ENCODE assay signal across 9 cellular contexts in the genomic region with DNA sequence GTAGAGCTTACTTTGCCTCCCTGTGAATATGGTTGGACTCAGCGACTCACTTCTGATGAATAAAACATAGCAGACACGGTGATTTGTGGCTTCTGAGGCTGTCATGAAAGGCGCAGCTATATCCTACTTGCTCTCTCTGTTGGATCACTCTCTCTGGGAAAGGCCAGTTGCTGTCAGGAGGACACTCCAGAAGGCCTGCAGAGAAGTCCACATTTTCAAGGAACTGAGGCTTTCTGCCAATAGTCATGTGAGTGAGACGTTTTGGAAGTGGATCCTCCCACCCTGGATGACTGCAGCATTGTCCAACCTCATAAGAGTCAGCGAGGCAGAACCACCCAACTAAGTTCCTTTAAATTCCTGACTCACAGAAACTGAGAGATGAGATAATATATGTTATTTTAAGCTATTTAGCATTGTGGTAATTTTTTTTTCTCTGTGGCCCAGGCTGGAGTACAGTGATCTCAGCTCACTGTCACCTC.
DNase-seq lines count a peak whose midpoint lies in the region; ATAC-seq, FAIRE-seq and TF ChIP-seq lines count a peak whose summit lies in the region.
"Had no signal": no experiment of that assay in that cellular context is flagged by ENCODE, and none has a peak within 500 bp of the region (broad histone marks: within the 10 kb centered on the region; RNA-seq: fewer than 3 reads in every experiment).

No MANE protein-coding gene starts in this region.

- peak; percentile 73 for ATAC-seq in GM21447 (IDR thresholded peaks at IDR 0.05; ENCODE audit: unreplicated experiment)
- no peak for ATAC-seq in GM18502 (IDR thresholded peaks at IDR 0.05; ENCODE audit: poor library complexity, unreplicated experiment)

- H3K27me3 Mint-ChIP-seq in activated T-helper 1 cell treated with anti-CD3 and anti-CD28 coated beads, Interleukin-12 subunit alpha, Interleukin-12 subunit beta, Interleukin-2, Interleukin-4 antibody, amounts not matched to agents 30 ng/mL and 10 ng/mL and 1 ng/mL, durations not matched to agents 14 hours and 24 hours and 36 hours (ENCODE audit: insufficient read depth), result no peaks in the 10 kb centered on the region

- intact Hi-C loops in activated T-helper 1 cell treated with anti-CD3 and anti-CD28 coated beads, Interleukin-12 subunit alpha, Interleukin-12 subunit beta, Interleukin-2, Interleukin-4 antibody, amounts not matched to agents 30 ng/mL and 10 ng/mL and 1 ng/mL, durations not matched to agents 14 hours and 24 hours and 36 hours (cut with micrococcal nuclease), result loop anchor here (1.0 kb wide), 1 partner anchor 114 kb away; no protein-coding TSS in a partner anchor

- no peaks in the 10 kb centered on the region for H3K4me1 Mint-ChIP-seq in activated T-helper 1 cell treated with anti-CD3 and anti-CD28 coated beads, Interleukin-12 subunit alpha, Interleukin-12 subunit beta, Interleukin-2, Interleukin-4 antibody, amounts not matched to agents 30 ng/mL and 10 ng/mL and 1 ng/mL, durations not matched to agents 14 hours and 24 hours and 36 hours (ENCODE audit: low read depth)

- no peaks in the 10 kb centered on the region for H3K9me3 Mint-ChIP-seq in activated T-helper 1 cell treated with anti-CD3 and anti-CD28 coated beads, Interleukin-12 subunit alpha, Interleukin-12 subunit beta, Interleukin-2, Interleukin-4 antibody, amounts not matched to agents 30 ng/mL and 10 ng/mL and 1 ng/mL, durations not matched to agents 14 hours and 24 hours and 36 hours

- H3K4me3 ChIP-seq in AG09309 (ENCODE audit: control insufficient read depth, low read depth, low read length), result no peak overlapping the region

- H3K36me3 Mint-ChIP-seq in activated T-helper 1 cell treated with anti-CD3 and anti-CD28 coated beads, Interleukin-12 subunit alpha, Interleukin-12 subunit beta, Interleukin-2, Interleukin-4 antibody, amounts not matched to agents 30 ng/mL and 10 ng/mL and 1 ng/mL, durations not matched to agents 14 hours and 24 hours and 36 hours (ENCODE audit: low read depth), result no peaks in the 10 kb centered on the region

- no peak for FAIRE-seq in D721Med (lab: Jason Lieb, UNC)

- in situ Hi-C loops in SK-MEL-5 (cut with HindIII; ENCODE audit: low pct_unique_long_range_greater_than_20kb, low sequenced_read_pairs), result no loop called here

- no peak overlapping the region for H3K4me3 Mint-ChIP-seq in activated T-helper 1 cell treated with anti-CD3 and anti-CD28 coated beads, Interleukin-12 subunit alpha, Interleukin-12 subunit beta, Interleukin-2, Interleukin-4 antibody, amounts not matched to agents 30 ng/mL and 10 ng/mL and 1 ng/mL, durations not matched to agents 14 hours and 24 hours and 36 hours

- H3K27ac Mint-ChIP-seq in activated T-helper 1 cell treated with anti-CD3 and anti-CD28 coated beads, Interleukin-12 subunit alpha, Interleukin-12 subunit beta, Interleukin-2, Interleukin-4 antibody, amounts not matched to agents 30 ng/mL and 10 ng/mL and 1 ng/mL, durations not matched to agents 14 hours and 24 hours and 36 hours, result no peak overlapping the region

- DNase-seq in AG09309 (ENCODE audit: low read depth), result peak; percentile 24
- peak; percentile 81 for DNase-seq in SK-MEL-5 (ENCODE audit: low read depth, low spot score)
- DNase-seq in hepatic stellate cell (ENCODE audit: low spot score), result peak; percentile 65
- DNase-seq in D721Med (ENCODE audit: insufficient read length, low spot score), result no peak
- DNase-seq in activated T-helper 1 cell treated with anti-CD3 and anti-CD28 coated beads, Interleukin-12 subunit alpha, Interleukin-12 subunit beta, Interleukin-2, Interleukin-4 antibody, amounts not matched to agents 30 ng/mL and 10 ng/mL and 1 ng/mL, durations not matched to agents 14 hours and 24 hours and 36 hours (ENCODE audit: low spot score), result no peak
- DNase-seq in cerebellar nuclear complex (lab: John Stamatoyannopoulos, UW), result no peak
- DNase-seq: NCI-H446 treated with DMSO at 0.1 percent for 48 hours had no signal

- TF ChIP-seq CTCF in AG09309 (IDR thresholded peaks at IDR 0.05; ENCODE audit: control insufficient read depth, insufficient read depth, low read depth, low read length, missing control alignments), result no peak
- TF ChIP-seq CTCF in D721Med (IDR thresholded peaks at IDR 0.05; ENCODE audit: insufficient read depth, missing control alignments), result no peak

Comparison
In these comparisons a context has a peak if more than half of its experiments do, and no peak if none do; other contexts are left out.
1. DNase-seq: peak in AG09309 (single experiment), SK-MEL-5 (single experiment) and hepatic stellate cell (single experiment); none in D721Med (single experiment), activated T-helper 1 cell treated with anti-CD3 and anti-CD28 coated beads, Interleukin-12 subunit alpha, Interleukin-12 subunit beta, Interleukin-2, Interleukin-4 antibody, amounts not matched to agents 30 ng/mL and 10 ng/mL and 1 ng/mL, durations not matched to agents 14 hours and 24 hours and 36 hours (single experiment) and cerebellar nuclear complex (0 of 2).